Comparison of ENCODE assay signal across 9 cellular contexts in the genomic region with DNA sequence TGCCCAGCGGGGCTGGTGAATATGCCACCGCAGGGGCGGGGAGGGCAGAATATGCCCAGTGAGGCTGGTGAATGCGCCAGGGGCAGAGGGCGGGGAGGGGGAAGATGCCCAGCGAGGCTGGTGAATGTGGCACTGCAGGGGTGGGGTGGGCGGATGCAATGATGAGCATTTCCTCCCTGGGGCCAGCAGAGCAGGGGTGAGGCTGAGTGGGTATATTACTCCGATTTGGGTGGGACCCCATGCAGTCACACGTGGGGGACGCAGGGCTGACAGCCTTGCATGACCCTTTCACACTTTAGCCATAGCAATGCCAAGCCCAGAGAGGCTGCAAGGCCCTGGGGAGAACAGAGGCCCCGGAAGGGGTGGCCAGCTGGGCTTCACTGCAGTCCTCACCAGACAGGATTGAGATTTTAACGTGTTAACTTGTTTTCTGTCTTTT. TPM values are rescaled to one million over a fixed set of nuclear protein-coding genes. Genes with fewer than 3 reads are reported as not detected.
DNase-seq lines count a peak whose midpoint lies in the region; ATAC-seq and TF ChIP-seq lines count a peak whose summit lies in the region.
"Had no signal": no experiment of that assay in that cellular context is flagged by ENCODE, and none has a peak within 500 bp of the region (broad histone marks: within the 10 kb centered on the region; RNA-seq: fewer than 3 reads in every experiment).

No MANE protein-coding gene starts in this region.

- CTCF ChIA-PET in activated CD4-positive, alpha-beta T cell treated with anti-CD3 and anti-CD28 coated beads, Interleukin-2, amount 10 ng/mL, durations not matched to agents 7 days and 5 days (lab: Charles Lee): interaction anchor here (0.7 to 1.3 kb wide), 2 partner anchors 14 to 19 kb away, joined by 3 to 4 read pairs; no protein-coding TSS in a partner anchor

- H3K27me3 ChIP-seq in H9 (ENCODE audit: insufficient read depth, low read length) (peaks cover 25% of the 10 kb centered on the region; the same call in 1 of the 2 replicates), endodermal cell (ENCODE audit: control insufficient read depth, insufficient read depth, low read length, poor library complexity, severe bottlenecking) (peaks cover 63% of the 10 kb centered on the region)

- no peak overlapping the region for H2AFZ ChIP-seq in H9 (ENCODE audit: low read length)

- peak overlapping the region; percentile 45 for H3K4me2 ChIP-seq in H9 (ENCODE audit: insufficient read depth, insufficient read length, low read length)

- H3K56ac ChIP-seq in H9 (ENCODE audit: insufficient read length, low read depth, low read length): no peak overlapping the region

- WGBS in H9 (ENCODE audit: extremely low coverage, insufficient read length, low lambda C conversion rate): no CpG with 5 or more reads among the region's 12 CpGs
- 33 to 53% methylated on average over 1 to 12 of the region's 12 CpGs for WGBS in endodermal cell (ENCODE audit: insufficient coverage in 1 of 2, insufficient read length in 1 of 2), 2 experiments

- H3K9me3 ChIP-seq in H9 (ENCODE audit: control insufficient read depth, low read depth, low read length): no peaks in the 10 kb centered on the region
- H3K9me3 ChIP-seq in endodermal cell (ENCODE audit: control insufficient read depth, low read length): no peaks in the 10 kb centered on the region

- H3K9me3 Mint-ChIP-seq in H9 (peaks cover 2% of the 10 kb centered on the region in 2 experiments; a peak in 1 of 5 replicates), endodermal cell (no peaks in the 10 kb centered on the region)
- no peaks in the 10 kb centered on the region for H3K9me3 Mint-ChIP-seq in activated CD4-positive, alpha-beta T cell treated with anti-CD3 and anti-CD28 coated beads, Interleukin-2, amount 10 ng/mL, durations not matched to agents 7 days and 5 days

- no peak overlapping the region for H3K23ac ChIP-seq in H9 (ENCODE audit: insufficient read length, low read depth, low read length)

- H4K5ac ChIP-seq in H9 (ENCODE audit: insufficient read length, low read depth, low read length): no peak overlapping the region

- no peak overlapping the region for H3K14ac ChIP-seq in H9 (ENCODE audit: insufficient read depth, low read length)

- POLR2A ChIA-PET in activated CD4-positive, alpha-beta T cell treated with anti-CD3 and anti-CD28 coated beads, Interleukin-2, amount 10 ng/mL, durations not matched to agents 7 days and 5 days (lab: Charles Lee): interaction anchor here (1.0 kb wide), 1 partner anchor 10 kb away, joined by 4 read pairs; a partner anchor contains a TSS

- no peak overlapping the region for H2BK20ac ChIP-seq in H9 (ENCODE audit: low read depth, low read length, poor library complexity, severe bottlenecking)

- H3K4me3 Mint-ChIP-seq in H9 (peak overlapping the region in 1 of 2 experiments; percentile 77; a peak in 2 of 5 replicates), endodermal cell (peak overlapping the region; percentile 53)
- H3K4me3 Mint-ChIP-seq in activated CD4-positive, alpha-beta T cell treated with anti-CD3 and anti-CD28 coated beads, Interleukin-2, amount 10 ng/mL, durations not matched to agents 7 days and 5 days: peak overlapping the region; percentile 79

- H3K27me3 Mint-ChIP-seq in H9 (ENCODE audit: low read depth) (peaks cover 74% of the 10 kb centered on the region), endodermal cell (ENCODE audit: insufficient read depth) (peaks cover 63% of the 10 kb centered on the region)
- no peaks in the 10 kb centered on the region for H3K27me3 Mint-ChIP-seq in activated CD4-positive, alpha-beta T cell treated with anti-CD3 and anti-CD28 coated beads, Interleukin-2, amount 10 ng/mL, durations not matched to agents 7 days and 5 days

- H3K9ac ChIP-seq in H9 (ENCODE audit: extremely low read depth, insufficient read length, low read length) (no peak overlapping the region), endodermal cell (ENCODE audit: extremely low read depth, low read length, poor library complexity, severe bottlenecking) (no peak overlapping the region)

- H2BK12ac ChIP-seq in H9 (ENCODE audit: insufficient read length, low read depth, low read length): no peak overlapping the region

- no peaks in the 10 kb centered on the region for H3K36me3 ChIP-seq in endodermal cell (ENCODE audit: control insufficient read depth, insufficient read depth, low read length)

- H2BK5ac ChIP-seq in H9 (ENCODE audit: insufficient read length, low read length): no peak overlapping the region

- no peak overlapping the region for H3T11ph ChIP-seq in H9 (ENCODE audit: low read length)

- no peak for DNase-seq in H9
- DNase-seq in activated CD4-positive, alpha-beta T cell treated with anti-CD3 and anti-CD28 coated beads, Interleukin-2, amount 10 ng/mL, durations not matched to agents 7 days and 5 days: peak; percentile 65
- peak; percentile 58 for DNase-seq in endodermal cell
- DNase-seq in stimulated activated CD8-positive, alpha-beta memory T cell treated with anti-CD3 and anti-CD28 coated beads, Interleukin-12 subunit alpha, Interleukin-12 subunit beta, amount 100 ng/mL, for 4 hours (ENCODE audit: low read depth): peak; percentile 53
- DNase-seq in AG08395 (ENCODE audit: low spot score): no peak
- no peak for DNase-seq in NCI-H1930 (lab: John Stamatoyannopoulos, UW)

- no peaks in the 10 kb centered on the region for H3K79me2 ChIP-seq in H9 (ENCODE audit: insufficient read depth, low read length)

- H3K36me3 Mint-ChIP-seq in H9 (ENCODE audit: insufficient read depth in 1 of 3, low read depth in 3 of 3) (no peaks in the 10 kb centered on the region; a peak in 1 of 7 replicates), endodermal cell (ENCODE audit: low read depth) (no peaks in the 10 kb centered on the region)
- H3K36me3 Mint-ChIP-seq in activated CD4-positive, alpha-beta T cell treated with anti-CD3 and anti-CD28 coated beads, Interleukin-2, amount 10 ng/mL, durations not matched to agents 7 days and 5 days (ENCODE audit: low read depth): peaks cover 8% of the 10 kb centered on the region

- peaks cover 13% of the 10 kb centered on the region for H3K23me2 ChIP-seq in H9 (ENCODE audit: insufficient read length, low read depth, low read length, poor library complexity, severe bottlenecking)

- H2AK5ac ChIP-seq in H9 (ENCODE audit: insufficient read length, low read length): no peak overlapping the region

- H3K27ac ChIP-seq in H9 (ENCODE audit: insufficient read length, low read depth, low read length) (no peak overlapping the region), endodermal cell (ENCODE audit: low read depth, low read length) (no peak overlapping the region)

- H3K4me1 Mint-ChIP-seq in H9 (peaks cover 38 to 49% of the 10 kb centered on the region in 2 experiments), endodermal cell (peaks cover 26% of the 10 kb centered on the region)
- H3K4me1 Mint-ChIP-seq in activated CD4-positive, alpha-beta T cell treated with anti-CD3 and anti-CD28 coated beads, Interleukin-2, amount 10 ng/mL, durations not matched to agents 7 days and 5 days: peaks cover 60% of the 10 kb centered on the region

- ATAC-seq in HG03342 (IDR thresholded peaks at IDR 0.05; ENCODE audit: unreplicated experiment) (no peak), HG03571 (IDR thresholded peaks at IDR 0.05; ENCODE audit: unreplicated experiment) (no peak)

- H4K20me1 ChIP-seq in H9 (ENCODE audit: control insufficient read depth, insufficient read depth, insufficient read length): no peaks in the 10 kb centered on the region

- H4K8ac ChIP-seq in H9 (replicated peaks; ENCODE audit: insufficient read length, low read depth, low read length): no peak overlapping the region

- no peak overlapping the region for H3K18ac ChIP-seq in H9 (ENCODE audit: insufficient read length, low read depth, low read length)

- no peak overlapping the region for H2BK120ac ChIP-seq in H9 (ENCODE audit: low read depth, low read length, poor library complexity, severe bottlenecking)

- no peak overlapping the region for H2BK15ac ChIP-seq in H9 (ENCODE audit: low read depth, low read length)

- no peak overlapping the region for H3K27ac Mint-ChIP-seq in H9
- peak overlapping the region; percentile 87 for H3K27ac Mint-ChIP-seq in activated CD4-positive, alpha-beta T cell treated with anti-CD3 and anti-CD28 coated beads, Interleukin-2, amount 10 ng/mL, durations not matched to agents 7 days and 5 days
- no peak overlapping the region for H3K27ac Mint-ChIP-seq in endodermal cell

- no peak overlapping the region for H3K4ac ChIP-seq in H9 (ENCODE audit: low read depth, low read length)

- H3K4me3 ChIP-seq in endodermal cell (ENCODE audit: low read length): no peak overlapping the region
- H3K4me3 ChIP-seq: lung had no signal

- H4K91ac ChIP-seq in H9 (ENCODE audit: insufficient read length, low read depth, low read length): no peak overlapping the region

- TF ChIP-seq CTCF in H9 (conservative IDR thresholded peaks at IDR 0.05) (no peak), endodermal cell (conservative IDR thresholded peaks at IDR 0.05) (no peak)

- no peaks in the 10 kb centered on the region for H3K79me1 ChIP-seq in H9 (ENCODE audit: insufficient read depth, low read depth, low read length, poor library complexity, severe bottlenecking)

- H3K4me1 ChIP-seq in H9 (ENCODE audit: insufficient read depth, low read length) (peaks cover 3% of the 10 kb centered on the region; the same call in 1 of the 2 replicates), endodermal cell (ENCODE audit: control insufficient read depth, insufficient read depth, low read length) (peaks cover 5% of the 10 kb centered on the region)

RNA-seq across cellular contexts. Expression of a gene that starts 9.3 kb away (rescaled TPM):
- total RNA-seq in H9 (2021) (74.3 and 76.4 TPM in 2 replicates), endodermal cell (10 to 100 TPM; 38.0 to 48.9 TPM)
- 10 to 100 TPM; 32.7 to 39.8 TPM for total RNA-seq in activated CD4-positive, alpha-beta T cell treated with anti-CD3 and anti-CD28 coated beads, Interleukin-2, amount 10 ng/mL, durations not matched to agents 7 days and 5 days
- polyA plus RNA-seq in endodermal cell (2013, experiment 1 of 2): 27.9 TPM
- 24.0 TPM for polyA plus RNA-seq in endodermal cell (2013, experiment 2 of 2)

RNA-seq across cellular contexts. Expression of a gene that starts 9.9 kb away (rescaled TPM):
- total RNA-seq in H9 (2021): 0.61 and 1.1 TPM in 2 replicates
- total RNA-seq in activated CD4-positive, alpha-beta T cell treated with anti-CD3 and anti-CD28 coated beads, Interleukin-2, amount 10 ng/mL, durations not matched to agents 7 days and 5 days: 100 to 1,000 TPM; 439 to 500 TPM
- total RNA-seq in endodermal cell: 1 to 10 TPM; 1.6 to 2.3 TPM
- 0.36 TPM for polyA plus RNA-seq in endodermal cell (2013, experiment 1 of 2)
- polyA plus RNA-seq in endodermal cell (2013, experiment 2 of 2): 0.54 TPM

RNA-seq across cellular contexts. Expression of a gene that starts 57.1 kb away (rescaled TPM):
- total RNA-seq in H9 (2021) (107 and 112 TPM in 2 replicates), endodermal cell (100 to 1,000 TPM; 155 to 168 TPM)
- 10 to 100 TPM; 70.2 to 79.9 TPM for total RNA-seq in activated CD4-positive, alpha-beta T cell treated with anti-CD3 and anti-CD28 coated beads, Interleukin-2, amount 10 ng/mL, durations not matched to agents 7 days and 5 days
- polyA plus RNA-seq in endodermal cell (2013, experiment 1 of 2): 225 TPM
- polyA plus RNA-seq in endodermal cell (2013, experiment 2 of 2): 224 TPM

Comparison
In these comparisons a context has a peak if more than half of its experiments do, and no peak if none do; other contexts are left out.
1. DNase-seq: peak in activated CD4-positive, alpha-beta T cell treated with anti-CD3 and anti-CD28 coated beads, Interleukin-2, amount 10 ng/mL, durations not matched to agents 7 days and 5 days (single experiment), endodermal cell (single experiment) and stimulated activated CD8-positive, alpha-beta memory T cell treated with anti-CD3 and anti-CD28 coated beads, Interleukin-12 subunit alpha, Interleukin-12 subunit beta, amount 100 ng/mL, for 4 hours (single experiment); none in H9 (single experiment), AG08395 (single experiment) and NCI-H1930 (0 of 2).
2. RNA of a gene that starts 9.9 kb away (total RNA-seq): 439 to 500 TPM in activated CD4-positive, alpha-beta T cell treated with anti-CD3 and anti-CD28 coated beads, Interleukin-2, amount 10 ng/mL, durations not matched to agents 7 days and 5 days; 1.6 to 2.3 TPM in endodermal cell and 0.61 to 1.1 TPM in H9; every median in the first group is over 100 times any median in the second.